Comparison of ENCODE assay signal across 8 cellular contexts in the genomic region with DNA sequence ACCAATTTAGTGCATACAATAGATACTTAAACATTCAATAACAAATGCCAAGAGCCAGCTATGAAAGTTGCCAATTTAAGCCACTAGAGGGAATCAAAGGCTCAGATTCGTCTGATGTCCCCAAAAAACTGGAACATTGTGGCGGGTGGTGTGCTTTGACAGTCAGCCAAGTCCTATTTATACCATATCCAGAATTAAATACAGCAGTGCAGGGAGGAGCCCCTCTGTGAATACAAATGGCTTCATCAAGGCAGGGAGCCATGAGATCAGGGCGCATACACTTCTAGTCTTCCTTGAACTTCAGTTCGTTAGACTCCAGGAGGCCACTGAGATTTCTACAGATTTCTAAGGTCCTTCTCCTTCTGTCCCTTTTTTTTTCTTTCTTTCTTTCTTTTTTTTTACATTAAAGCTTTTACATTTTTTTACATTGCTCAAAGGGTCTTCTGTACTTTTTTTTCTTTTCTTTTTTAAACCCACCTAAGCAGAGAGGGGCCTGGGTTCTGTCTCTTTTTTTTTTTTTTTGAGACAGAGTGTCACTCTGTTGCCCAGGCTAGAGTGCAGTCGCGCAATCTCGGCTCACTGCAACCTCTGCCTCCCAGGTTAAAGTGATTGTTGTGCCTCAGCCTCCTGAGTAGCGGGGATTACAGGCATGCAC. TPM values are rescaled to one million over a fixed set of nuclear protein-coding genes. Genes with fewer than 3 reads are reported as not detected.
A peak's percentile ranks its signal among the peaks of the same experiment; 100 is the strongest.
DNase-seq lines count a peak whose midpoint lies in the region; ATAC-seq and TF ChIP-seq lines count a peak whose summit lies in the region.

No MANE protein-coding gene starts in this region.

- CTCF ChIA-PET in T-cell (lab: Charles Lee): interaction anchor here (0.5 to 3.8 kb wide), 31 partner anchors 8 to 391 kb away, joined by 3 to 26 read pairs (median 5); a partner anchor contains a TSS

- no peaks in the 10 kb centered on the region for H3K27me3 ChIP-seq in left lung

- DNase-seq in A172 (ENCODE audit: low spot score) (peak; percentile 55), GF-D8 (lab: John Stamatoyannopoulos, UW) (peak; percentile 38), NCI-H1436 treated with DMSO at 0.1 percent for 48 hours (lab: John Stamatoyannopoulos, UW) (peak; percentile 45), T-cell (peak in 28 of 34 experiments; percentile 2 to 41 (median 15)), coronary artery (ENCODE audit: low spot score) (no peak), left lung (no peak)

- H3K27ac ChIP-seq in coronary artery: no peak overlapping the region
- H3K27ac ChIP-seq in left lung: no peak overlapping the region
- peak overlapping the region; percentile 6 for H3K27ac ChIP-seq in temporal lobe (ENCODE audit: low read depth, low read length)

- H3K27me3 Mint-ChIP-seq in T-cell: no peaks in the 10 kb centered on the region

- intact Hi-C loops in left lung (cut with DNase I): no loop called here

- no peaks in the 10 kb centered on the region for H3K36me3 ChIP-seq in left lung

- H3K4me3 ChIP-seq in coronary artery (no peak overlapping the region), left lung (no peak overlapping the region)

- peak; percentile 48 for TF ChIP-seq CTCF in coronary artery (IDR thresholded peaks at IDR 0.05)
- TF ChIP-seq CTCF in left lung (IDR thresholded peaks at IDR 0.05): peak; percentile 48 to 59

- no peak overlapping the region for H3K4me3 Mint-ChIP-seq in T-cell

- peaks cover 25 to 42% (median 31%) of the 10 kb centered on the region in 3 donors for H3K4me1 Mint-ChIP-seq in T-cell

- H3K27ac Mint-ChIP-seq in T-cell: peak overlapping the region; percentile 54 to 64

- H3K4me1 ChIP-seq in left lung: peaks cover 5 to 14% of the 10 kb centered on the region in 2 donors

- POLR2A ChIA-PET in T-cell (lab: Charles Lee): interaction anchor here (0.6 to 3.0 kb wide), 7 partner anchors 13 to 144 kb away, joined by 3 to 11 read pairs (median 3); a partner anchor contains a TSS

- ATAC-seq in T-cell (replicated peaks in 1 of 4) (peak; percentile 60 to 81 (median 78)), left lung (peak; percentile 67), HG03442 (IDR thresholded peaks at IDR 0.05; ENCODE audit: unreplicated experiment) (no peak)

- H3K9me3 Mint-ChIP-seq in T-cell: no peaks in the 10 kb centered on the region

- H3K36me3 Mint-ChIP-seq in T-cell: peaks cover 4% of the 10 kb centered on the region

- H3K9me3 ChIP-seq in left lung: no peaks in the 10 kb centered on the region

RNA-seq across cellular contexts. Expression of a gene that starts 41.5 kb away (rescaled TPM):
- 3,086 and 3,613 TPM in 2 replicates for total RNA-seq in A172 (2014; rRNA removed; shearing (Covaris generic))
- total RNA-seq in T-cell (1,000 to 10,000 TPM in 1 of 5 donors, 100 to 1,000 TPM in 4; 791 to 1,086 (median 843) TPM), left lung (1,000 to 10,000 TPM; 1,083 to 1,275 TPM), temporal lobe (2,234 TPM)

Comparison
In these comparisons a context has a peak if more than half of its experiments do, and no peak if none do; other contexts are left out.
1. DNase-seq: peak in A172 (single experiment), GF-D8 (single experiment), NCI-H1436 treated with DMSO at 0.1 percent for 48 hours (single experiment) and T-cell (28 of 34); none in coronary artery (single experiment) and left lung (0 of 2).